Comparison of ENCODE assay signal across 9 cellular contexts in genomic region chr7:7416031-7416968, GRCh38.
DNase-seq lines count a peak whose midpoint lies in the region; ATAC-seq and TF ChIP-seq lines count a peak whose summit lies in the region.
"Had no signal": no experiment of that assay in that cellular context is flagged by ENCODE, and none has a peak within 500 bp of the region (broad histone marks: within the 10 kb centered on the region; RNA-seq: fewer than 3 reads in every experiment).

No MANE protein-coding gene starts in this region.

- peak overlapping the region; percentile 9 for H3K27ac Mint-ChIP-seq in nephron progenitor cell
- H3K27ac Mint-ChIP-seq in glutamatergic neuron (ENCODE audit: unreplicated experiment), result no peak overlapping the region

- no peak overlapping the region for H3K4me3 Mint-ChIP-seq in nephron progenitor cell
- H3K4me3 Mint-ChIP-seq in glutamatergic neuron (ENCODE audit: unreplicated experiment), result no peak overlapping the region

- H3K27me3 Mint-ChIP-seq in nephron progenitor cell (ENCODE audit: low read depth, poor library complexity) (peaks cover 10% of the 10 kb centered on the region), glutamatergic neuron (ENCODE audit: unreplicated experiment) (no peaks in the 10 kb centered on the region)

- no peaks in the 10 kb centered on the region for H3K36me3 Mint-ChIP-seq in nephron progenitor cell (ENCODE audit: low read depth)
- H3K36me3 Mint-ChIP-seq in glutamatergic neuron (ENCODE audit: unreplicated experiment), result no peaks in the 10 kb centered on the region

- TF ChIP-seq CTCF in nephron progenitor cell (IDR thresholded peaks at IDR 0.05), result no peak
- TF ChIP-seq CTCF in glutamatergic neuron (IDR thresholded peaks at IDR 0.05; ENCODE audit: partially characterized antibody, unreplicated experiment), result no peak

- H3K9me3 Mint-ChIP-seq in nephron progenitor cell (no peaks in the 10 kb centered on the region), glutamatergic neuron (ENCODE audit: unreplicated experiment) (peaks cover 2% of the 10 kb centered on the region)

- H3K4me1 Mint-ChIP-seq in nephron progenitor cell (no peaks in the 10 kb centered on the region), glutamatergic neuron (ENCODE audit: low read depth, unreplicated experiment) (no peaks in the 10 kb centered on the region)

- peak; percentile 76 for ATAC-seq in GM18907 (IDR thresholded peaks at IDR 0.05; ENCODE audit: unreplicated experiment)
- peak; percentile 48 for ATAC-seq in HG03558 (IDR thresholded peaks at IDR 0.05; ENCODE audit: extremely low read depth, unreplicated experiment)
- no peak for ATAC-seq in GM21390 (IDR thresholded peaks at IDR 0.05; ENCODE audit: unreplicated experiment)
- ATAC-seq in HG02970 (IDR thresholded peaks at IDR 0.05; ENCODE audit: low FRiP score, unreplicated experiment), result no peak
- ATAC-seq: gastrocnemius medialis had no signal

- DNase-seq in amniotic epithelial cell (ENCODE audit: low read depth), result peak; percentile 84
- DNase-seq in nephron progenitor cell, result no peak
- DNase-seq in D341Med (ENCODE audit: low spot score), result no peak
- no peak for DNase-seq in glutamatergic neuron
- DNase-seq: gastrocnemius medialis had no signal

Comparison
In these comparisons a context has a peak if more than half of its experiments do, and no peak if none do; other contexts are left out.
1. ATAC-seq: peak in GM18907 (single experiment) and HG03558 (single experiment); none in GM21390 (single experiment) and HG02970 (single experiment).